Comparison of ENCODE assay signal across 8 cellular contexts in genomic region chr7:24907311-24907886, GRCh38.
DNase-seq lines count a peak whose midpoint lies in the region; ATAC-seq, FAIRE-seq and TF ChIP-seq lines count a peak whose summit lies in the region.

No MANE protein-coding gene starts in this region.

- POLR2A ChIA-PET in IMR-90 (lab: Charles Lee; ENCODE audit: unreplicated experiment) = no interaction called here

- peak overlapping the region; percentile 12; the same call in 1 of the 2 replicates for H4K91ac ChIP-seq in IMR-90 (ENCODE audit: insufficient read depth, low read depth, low read length)

- dilution Hi-C loops in IMR-90 (cut with HindIII; ENCODE audit: low sequenced_read_pairs, unreplicated experiment) = no loop called here

- H3K4me1 ChIP-seq in IMR-90 (ENCODE audit: control insufficient read depth, insufficient read depth, low read length) (peaks cover 14% of the 10 kb centered on the region), transverse colon (no peaks in the 10 kb centered on the region)

- 60% methylated on average over 1 of the region's 7 CpGs; no CpG with 5 or more reads in 1 of the 2 experiments for WGBS in IMR-90 (ENCODE audit: extremely low coverage in 2 of 2, insufficient read length in 1 of 2), 2 experiments
- 63 to 75% methylated on average over 6 to 7 of the region's 7 CpGs for WGBS in transverse colon (ENCODE audit: low coverage in 1 of 2), 2 donors

- peak overlapping the region; percentile 50; the same call in 1 of the 2 replicates for H3K23ac ChIP-seq in IMR-90 (ENCODE audit: low read depth, low read length)

- H4K20me1 ChIP-seq in IMR-90 (ENCODE audit: insufficient read depth, low read length) = peaks cover under 1% of the 10 kb centered on the region; the same call in 1 of the 2 replicates

- peak overlapping the region; percentile 63; the same call in 1 of the 2 replicates for H3K4me2 ChIP-seq in IMR-90 (ENCODE audit: low read depth, low read length)

- peak overlapping the region; percentile 57; the same call in 1 of the 2 replicates for H2BK20ac ChIP-seq in IMR-90 (ENCODE audit: low read depth, low read length)

- no peaks in the 10 kb centered on the region for H3K36me3 ChIP-seq in IMR-90 (ENCODE audit: control insufficient read depth, insufficient read depth, low read length)
- peaks cover 1% of the 10 kb centered on the region for H3K36me3 ChIP-seq in bronchial epithelial cell (ENCODE audit: control insufficient read depth, insufficient read depth, low read length)
- no peaks in the 10 kb centered on the region for H3K36me3 ChIP-seq in transverse colon

- H3K4ac ChIP-seq in IMR-90 (ENCODE audit: low read depth, low read length) = peak overlapping the region; percentile 34; the same call in 1 of the 2 replicates

- no peak overlapping the region for H3K56ac ChIP-seq in IMR-90 (ENCODE audit: extremely low read depth, insufficient read depth, low read length)

- intact Hi-C loops in IMR-90 (cut with micrococcal nuclease) (no loop called here), transverse colon (cut with DNase I; ENCODE audit: low total_unique reads) (no loop called here)

- H2AK5ac ChIP-seq in IMR-90 (ENCODE audit: low read depth, low read length) = peak overlapping the region; percentile 20; the same call in 1 of the 2 replicates

- peaks cover 73 to 92% of the 10 kb centered on the region in 2 experiments for H3K79me1 ChIP-seq in IMR-90 (ENCODE audit: low read depth in 1 of 2, low read length in 2 of 2)

- H2AK9ac ChIP-seq in IMR-90 (replicated peaks; ENCODE audit: low read depth, low read length, poor library complexity) = no peak overlapping the region

- peak overlapping the region; percentile 30; the same call in 1 of the 2 replicates for H4K5ac ChIP-seq in IMR-90 (ENCODE audit: low read depth, low read length)

- in situ Hi-C loops in IMR-90 (cut with MboI; ENCODE audit: low sequenced_read_pairs) (no loop called here), transverse colon (cut with MboI; ENCODE audit: low pct_ligation_motif_present in 1 of 4, low pct_unique_long_range_greater_than_20kb in 1 of 4, low sequenced_read_pairs in 3 of 4) (no loop called here)

- no peak for TF ChIP-seq EP300 in transverse colon (IDR thresholded peaks at IDR 0.05; ENCODE audit: low read depth)

- peak overlapping the region in 1 of 2 experiments; percentile 43; a peak in 2 of 4 replicates for H4K8ac ChIP-seq in IMR-90 (ENCODE audit: low read depth in 2 of 2, low read length in 2 of 2)

- peak overlapping the region; percentile 61 for H2BK5ac ChIP-seq in IMR-90 (ENCODE audit: low read depth, low read length, poor library complexity, severe bottlenecking)

- H3K18ac ChIP-seq in IMR-90 (ENCODE audit: low read depth, low read length) = peak overlapping the region; percentile 11; the same call in 1 of the 2 replicates

- no peak for TF ChIP-seq CTCF in IMR-90 (conservative IDR thresholded peaks at IDR 0.05; ENCODE audit: low read depth, low read length)
- TF ChIP-seq CTCF in bronchial epithelial cell (IDR thresholded peaks at IDR 0.05; ENCODE audit: insufficient read depth, low read length, severe bottlenecking) = no peak
- no peak for TF ChIP-seq CTCF in transverse colon (IDR thresholded peaks at IDR 0.05)

- DNase-seq in EL (peak; percentile 74), IMR-90 (peak; percentile 76), bronchial epithelial cell (ENCODE audit: low read depth) (peak; percentile 89), cerebellum (ENCODE audit: low spot score) (no peak), GM19240 (ENCODE audit: insufficient read length, low spot score) (no peak), transverse colon (no peak)

- ATAC-seq in GM21529 (IDR thresholded peaks at IDR 0.05; ENCODE audit: unreplicated experiment) (peak; percentile 60), IMR-90 (ENCODE audit: low read depth) (peak; percentile 49), HG03469 (IDR thresholded peaks at IDR 0.05; ENCODE audit: unreplicated experiment) (no peak)

- CTCF ChIA-PET in IMR-90 (lab: Yijun Ruan, JAX) = no interaction called here

- FAIRE-seq in bronchial epithelial cell (lab: Jason Lieb, UNC) = no peak

- no peak overlapping the region for H3K4me3 ChIP-seq in IMR-90 (ENCODE audit: insufficient read depth, low read depth, low read length)
- no peak overlapping the region for H3K4me3 ChIP-seq in bronchial epithelial cell (ENCODE audit: low read depth, low read length)
- H3K4me3 ChIP-seq in transverse colon = no peak overlapping the region

- H3K9me3 ChIP-seq in IMR-90 (ENCODE audit: control insufficient read depth, insufficient read depth, low read length) = no peaks in the 10 kb centered on the region
- H3K9me3 ChIP-seq in transverse colon = no peaks in the 10 kb centered on the region

- TF ChIP-seq RAD21 in IMR-90 (IDR thresholded peaks at IDR 0.05; ENCODE audit: low read length) = no peak; the same call in 1 of the 2 replicates

- peak overlapping the region; percentile 17 for H2AFZ ChIP-seq in IMR-90 (replicated peaks; ENCODE audit: low read length, poor library complexity)

- peaks cover 19% of the 10 kb centered on the region for H3K9me1 ChIP-seq in IMR-90 (ENCODE audit: insufficient read depth, low read length)

- no TSS peak for BruUV-seq in IMR-90 (replicated peaks; lab: Mats Ljungman, UMichigan)

- TF ChIP-seq POLR2A in IMR-90 (IDR thresholded peaks at IDR 0.05; ENCODE audit: low read depth, low read length) = no peak
- no peak for TF ChIP-seq POLR2A in transverse colon (IDR thresholded peaks at IDR 0.05)

- H3K9ac ChIP-seq in IMR-90 (ENCODE audit: low read depth, low read length) = no peak overlapping the region

- H2BK15ac ChIP-seq in IMR-90 (ENCODE audit: low read depth, low read length) = peak overlapping the region; percentile 62; the same call in 2 of the 3 replicates

- H2BK120ac ChIP-seq in IMR-90 (ENCODE audit: low read depth, low read length) = peak overlapping the region; percentile 71

- no peak overlapping the region for H3K27ac ChIP-seq in IMR-90 (ENCODE audit: insufficient read depth, low read length)
- H3K27ac ChIP-seq in transverse colon = no peak overlapping the region

- H3K14ac ChIP-seq in IMR-90 (replicated peaks; ENCODE audit: low read depth, low read length) = peak overlapping the region; percentile 30

- H3K27me3 ChIP-seq in IMR-90 (ENCODE audit: control insufficient read depth, insufficient read depth, low read length) = no peaks in the 10 kb centered on the region
- no peaks in the 10 kb centered on the region for H3K27me3 ChIP-seq in bronchial epithelial cell (ENCODE audit: control insufficient read depth, insufficient read depth, low read length)
- no peaks in the 10 kb centered on the region for H3K27me3 ChIP-seq in transverse colon

TF ChIP-seq in IMR-90, 13 proteins besides CTCF, POLR2A, EP300 and RAD21:
- no peak for TF ChIP-seq CEBPB (IDR thresholded peaks at IDR 0.05; ENCODE audit: low read depth, low read length)
- no peak for TF ChIP-seq NFE2L2 (IDR thresholded peaks at IDR 0.05; ENCODE audit: low read depth, low read length)
- TF ChIP-seq RCOR1 (IDR thresholded peaks at IDR 0.05; ENCODE audit: insufficient replicate concordance, low read length) = no peak
- no peak for TF ChIP-seq CHD1 (IDR thresholded peaks at IDR 0.05; ENCODE audit: low read depth, low read length)
- peak; percentile 76 for TF ChIP-seq FOS (IDR thresholded peaks at IDR 0.05; ENCODE audit: low read depth, low read length)
- no peak for TF ChIP-seq ELK1 (IDR thresholded peaks at IDR 0.05; ENCODE audit: borderline replicate concordance, low read depth, low read length)
- TF ChIP-seq MAZ (IDR thresholded peaks at IDR 0.05; ENCODE audit: borderline replicate concordance, low read depth, low read length) = no peak
- no peak for TF ChIP-seq MXI1 (IDR thresholded peaks at IDR 0.05; ENCODE audit: borderline replicate concordance, low read depth, low read length)
- no peak for TF ChIP-seq USF2 (IDR thresholded peaks at IDR 0.05; ENCODE audit: low read depth, low read length)
- TF ChIP-seq BHLHE40 (IDR thresholded peaks at IDR 0.05; ENCODE audit: low read depth, low read length) = peak; percentile 81
- TF ChIP-seq RFX5 (IDR thresholded peaks at IDR 0.05; ENCODE audit: low read depth, low read length) = no peak
- TF ChIP-seq MAFK (IDR thresholded peaks at IDR 0.05; ENCODE audit: low read depth, low read length) = no peak
- no peak for TF ChIP-seq SMC3 (IDR thresholded peaks at IDR 0.05; ENCODE audit: low read depth, low read length)

Comparison
In these comparisons a context has a peak if more than half of its experiments do, and no peak if none do; other contexts are left out.
1. DNase-seq: peak in EL (single experiment), IMR-90 (single experiment) and bronchial epithelial cell (single experiment); none in cerebellum (single experiment), GM19240 (single experiment) and transverse colon (single experiment).